In genomic region chr4:7336732-7337131, GRCh38 we compare ENCODE assay signal across 21 cellular contexts.
"Had no signal": no experiment of that assay in that cellular context is flagged by ENCODE, and none has a peak within 500 bp of the region (broad histone marks: within the 10 kb centered on the region; RNA-seq: fewer than 3 reads in every experiment).

No MANE protein-coding gene starts in this region.

- H2AFZ ChIP-seq: parathyroid adenoma had no signal

- H3K4me3 ChIP-seq: esophagus squamous epithelium, heart right ventricle, lung, mucosa of descending colon, smooth muscle cell, stomach, testis, tibial artery had no signal

- H3K9ac ChIP-seq: parathyroid adenoma had no signal

- H3K4me2 ChIP-seq: smooth muscle cell had no signal

- H3K27me3 ChIP-seq: heart right ventricle, neutrophil, stomach, testis, tibial artery had no signal

- H3K27ac ChIP-seq: esophagus squamous epithelium, heart right ventricle, neutrophil, parathyroid adenoma, stomach, testis, tibial artery had no signal

- H3K4me1 ChIP-seq: parathyroid adenoma had no signal

- DNase-seq: cortex of kidney; effector memory CD8-positive, alpha-beta T cell; erythroblast; esophagus squamous epithelium; foreskin melanocyte; glutamatergic neuron; heart right ventricle; immature natural killer cell; islet precursor cell; mucosa of descending colon; naive B cell; stimulated activated CD4-positive, alpha-beta T cell treated with anti-CD3 and anti-CD28 coated beads, Interleukin-2, amount 100 ng/mL, for 24 hours; stimulated activated CD4-positive, alpha-beta T cell treated with anti-CD3 and anti-CD28 coated beads, Interleukin-4, amount 100 ng/mL, for 24 hours; stimulated activated naive CD4-positive, alpha-beta T cell treated with Interleukin-2 at 50 U/mL for 16 hours; stomach; testis had no signal

- H3K9me3 ChIP-seq: esophagus squamous epithelium, mucosa of descending colon, neutrophil, stomach, testis, tibial artery had no signal

- H3K79me2 ChIP-seq: parathyroid adenoma had no signal

- H3K36me3 ChIP-seq: esophagus squamous epithelium, heart right ventricle, neutrophil, stomach, tibial artery had no signal
